Comparison of ENCODE assay signal across 22 cellular contexts in genomic region chr6:130526466-130526865, GRCh38.
A peak's percentile ranks its signal among the peaks of the same experiment; 100 is the strongest.
DNase-seq lines count a peak whose midpoint lies in the region; ATAC-seq and TF ChIP-seq lines count a peak whose summit lies in the region.
"Had no signal": no experiment of that assay in that cellular context is flagged by ENCODE, and none has a peak within 500 bp of the region (broad histone marks: within the 10 kb centered on the region; RNA-seq: fewer than 3 reads in every experiment).

No MANE protein-coding gene starts in this region.

- no peak overlapping the region for H3K27ac ChIP-seq in GM23338 (ENCODE audit: low read depth)
- no peak overlapping the region for H3K27ac ChIP-seq in neural progenitor cell
- H3K27ac ChIP-seq: PC-9 had no signal

- no peaks in the 10 kb centered on the region for H3K27me3 Mint-ChIP-seq in GM23338 (ENCODE audit: insufficient read depth, low read depth, poor library complexity)
- H3K27me3 Mint-ChIP-seq in neural progenitor cell (ENCODE audit: insufficient read depth, low read depth), result peaks cover 4% of the 10 kb centered on the region
- H3K27me3 Mint-ChIP-seq: CD4-positive, CD25-positive, alpha-beta regulatory T cell had no signal

- no peaks in the 10 kb centered on the region for H3K9me3 ChIP-seq in neural progenitor cell (ENCODE audit: low read depth)

- H3K9me3 Mint-ChIP-seq in GM23338 (no peaks in the 10 kb centered on the region; the same call in 2 of the 3 replicates), neural progenitor cell (peaks cover 5% of the 10 kb centered on the region)

- peaks cover 5% of the 10 kb centered on the region; the same call in 1 of the 3 replicates for H3K4me1 Mint-ChIP-seq in GM23338
- no peaks in the 10 kb centered on the region for H3K4me1 Mint-ChIP-seq in neural progenitor cell

- H3K4me3 ChIP-seq in GM23338 (no peak overlapping the region), neural progenitor cell (no peak overlapping the region)
- H3K4me3 ChIP-seq: PC-9 had no signal

- no peaks in the 10 kb centered on the region for H3K36me3 Mint-ChIP-seq in GM23338 (ENCODE audit: low read depth)
- no peaks in the 10 kb centered on the region for H3K36me3 Mint-ChIP-seq in neural progenitor cell
- H3K36me3 Mint-ChIP-seq: CD4-positive, CD25-positive, alpha-beta regulatory T cell had no signal

- peak; percentile 85 for DNase-seq in CMK (ENCODE audit: low read depth)
- no peak for DNase-seq in GM23338 (ENCODE audit: low spot score)
- DNase-seq in RPMI7951 (ENCODE audit: low read depth), result peak; percentile 76
- peak; percentile 17 for DNase-seq in amniotic epithelial cell (ENCODE audit: low read depth)
- DNase-seq in globus pallidus (ENCODE audit: low spot score), result no peak
- no peak for DNase-seq in neural progenitor cell (ENCODE audit: low spot score)
- no peak for DNase-seq in NAMALWA (ENCODE audit: low spot score)
- DNase-seq: AML-193; Calu3; CD4-positive, CD25-positive, alpha-beta regulatory T cell; GDM1; Karpas-422; MM.1S; NCI-H1105; NCI-H1694; NCI-H2107; NCI-H226; NCI-H524 treated with DMSO at 0.1 percent for 48 hours; T-helper 1 cell had no signal

- H3K36me3 ChIP-seq in GM23338 (ENCODE audit: insufficient read depth) (no peaks in the 10 kb centered on the region), neural progenitor cell (no peaks in the 10 kb centered on the region)

- no peak overlapping the region for H3K27ac Mint-ChIP-seq in GM23338
- no peak overlapping the region for H3K27ac Mint-ChIP-seq in neural progenitor cell

- TF ChIP-seq CTCF in GM23338 (conservative IDR thresholded peaks at IDR 0.05; ENCODE audit: low read depth in 2 of 2) (no peak), neural progenitor cell (IDR thresholded peaks at IDR 0.05) (no peak)

- no peak overlapping the region for H3K9ac ChIP-seq in neural progenitor cell

- H2AFZ ChIP-seq in GM23338 (0 out of 2 replicates have a peak overlapping the region, but pooled peaks have one; percentile 20), neural progenitor cell (replicated peaks) (no peak overlapping the region)
- H2AFZ ChIP-seq: PC-9 had no signal

- H3F3A ChIP-seq in GM23338 (replicated peaks; ENCODE audit: low read depth) (no peaks in the 10 kb centered on the region), neural progenitor cell (ENCODE audit: low read depth) (no peaks in the 10 kb centered on the region)

- ATAC-seq in GM23338, result no peak
- ATAC-seq in GM21529 (IDR thresholded peaks at IDR 0.05; ENCODE audit: unreplicated experiment), result no peak
- ATAC-seq: HepG2 had no signal

- no peaks in the 10 kb centered on the region for H3K4me1 ChIP-seq in GM23338 (ENCODE audit: insufficient read depth)
- H3K4me1 ChIP-seq in neural progenitor cell, result no peaks in the 10 kb centered on the region

- H3K4me3 Mint-ChIP-seq in GM23338 (no peak overlapping the region), neural progenitor cell (no peak overlapping the region)
- H3K4me3 Mint-ChIP-seq: CD4-positive, CD25-positive, alpha-beta regulatory T cell had no signal

- H3K79me2 ChIP-seq in GM23338 (replicated peaks; ENCODE audit: insufficient read depth) (no peaks in the 10 kb centered on the region), neural progenitor cell (ENCODE audit: low read depth) (no peaks in the 10 kb centered on the region)

- H3K27me3 ChIP-seq in GM23338 (ENCODE audit: insufficient read depth) (no peaks in the 10 kb centered on the region), neural progenitor cell (no peaks in the 10 kb centered on the region)

- no peaks in the 10 kb centered on the region for H3K9me2 ChIP-seq in GM23338 (ENCODE audit: insufficient read depth)

- H4K20me1 ChIP-seq in GM23338 (replicated peaks; ENCODE audit: insufficient read depth), result no peaks in the 10 kb centered on the region
- no peaks in the 10 kb centered on the region for H4K20me1 ChIP-seq in neural progenitor cell (ENCODE audit: low read depth)

- no peak overlapping the region for H3K4me2 ChIP-seq in GM23338
- H3K4me2 ChIP-seq in neural progenitor cell, result no peak overlapping the region
- H3K4me2 ChIP-seq: PC-9 had no signal

TF ChIP-seq in GM23338, 12 proteins besides CTCF, POLR2A, EP300 and RAD21 (continues in another document):
- TF ChIP-seq EZH2phosphoT487 (IDR thresholded peaks at IDR 0.05; ENCODE audit: unreplicated experiment) (no peak), ZNF114 (CRISPR knock-in tag; IDR thresholded peaks at IDR 0.05) (no peak), JUNB (IDR thresholded peaks at IDR 0.05; ENCODE audit: unreplicated experiment) (no peak), ZNF331 (CRISPR knock-in tag; IDR thresholded peaks at IDR 0.05; ENCODE audit: low read depth) (no peak), NANOG (IDR thresholded peaks at IDR 0.05; ENCODE audit: borderline replicate concordance) (no peak), CREB1 (CRISPR knock-in tag; IDR thresholded peaks at IDR 0.05; ENCODE audit: low read depth) (no peak), POLR2AphosphoS5 (IDR thresholded peaks at IDR 0.05; ENCODE audit: low read depth) (no peak)
- TF ChIP-seq, protein P1, sequence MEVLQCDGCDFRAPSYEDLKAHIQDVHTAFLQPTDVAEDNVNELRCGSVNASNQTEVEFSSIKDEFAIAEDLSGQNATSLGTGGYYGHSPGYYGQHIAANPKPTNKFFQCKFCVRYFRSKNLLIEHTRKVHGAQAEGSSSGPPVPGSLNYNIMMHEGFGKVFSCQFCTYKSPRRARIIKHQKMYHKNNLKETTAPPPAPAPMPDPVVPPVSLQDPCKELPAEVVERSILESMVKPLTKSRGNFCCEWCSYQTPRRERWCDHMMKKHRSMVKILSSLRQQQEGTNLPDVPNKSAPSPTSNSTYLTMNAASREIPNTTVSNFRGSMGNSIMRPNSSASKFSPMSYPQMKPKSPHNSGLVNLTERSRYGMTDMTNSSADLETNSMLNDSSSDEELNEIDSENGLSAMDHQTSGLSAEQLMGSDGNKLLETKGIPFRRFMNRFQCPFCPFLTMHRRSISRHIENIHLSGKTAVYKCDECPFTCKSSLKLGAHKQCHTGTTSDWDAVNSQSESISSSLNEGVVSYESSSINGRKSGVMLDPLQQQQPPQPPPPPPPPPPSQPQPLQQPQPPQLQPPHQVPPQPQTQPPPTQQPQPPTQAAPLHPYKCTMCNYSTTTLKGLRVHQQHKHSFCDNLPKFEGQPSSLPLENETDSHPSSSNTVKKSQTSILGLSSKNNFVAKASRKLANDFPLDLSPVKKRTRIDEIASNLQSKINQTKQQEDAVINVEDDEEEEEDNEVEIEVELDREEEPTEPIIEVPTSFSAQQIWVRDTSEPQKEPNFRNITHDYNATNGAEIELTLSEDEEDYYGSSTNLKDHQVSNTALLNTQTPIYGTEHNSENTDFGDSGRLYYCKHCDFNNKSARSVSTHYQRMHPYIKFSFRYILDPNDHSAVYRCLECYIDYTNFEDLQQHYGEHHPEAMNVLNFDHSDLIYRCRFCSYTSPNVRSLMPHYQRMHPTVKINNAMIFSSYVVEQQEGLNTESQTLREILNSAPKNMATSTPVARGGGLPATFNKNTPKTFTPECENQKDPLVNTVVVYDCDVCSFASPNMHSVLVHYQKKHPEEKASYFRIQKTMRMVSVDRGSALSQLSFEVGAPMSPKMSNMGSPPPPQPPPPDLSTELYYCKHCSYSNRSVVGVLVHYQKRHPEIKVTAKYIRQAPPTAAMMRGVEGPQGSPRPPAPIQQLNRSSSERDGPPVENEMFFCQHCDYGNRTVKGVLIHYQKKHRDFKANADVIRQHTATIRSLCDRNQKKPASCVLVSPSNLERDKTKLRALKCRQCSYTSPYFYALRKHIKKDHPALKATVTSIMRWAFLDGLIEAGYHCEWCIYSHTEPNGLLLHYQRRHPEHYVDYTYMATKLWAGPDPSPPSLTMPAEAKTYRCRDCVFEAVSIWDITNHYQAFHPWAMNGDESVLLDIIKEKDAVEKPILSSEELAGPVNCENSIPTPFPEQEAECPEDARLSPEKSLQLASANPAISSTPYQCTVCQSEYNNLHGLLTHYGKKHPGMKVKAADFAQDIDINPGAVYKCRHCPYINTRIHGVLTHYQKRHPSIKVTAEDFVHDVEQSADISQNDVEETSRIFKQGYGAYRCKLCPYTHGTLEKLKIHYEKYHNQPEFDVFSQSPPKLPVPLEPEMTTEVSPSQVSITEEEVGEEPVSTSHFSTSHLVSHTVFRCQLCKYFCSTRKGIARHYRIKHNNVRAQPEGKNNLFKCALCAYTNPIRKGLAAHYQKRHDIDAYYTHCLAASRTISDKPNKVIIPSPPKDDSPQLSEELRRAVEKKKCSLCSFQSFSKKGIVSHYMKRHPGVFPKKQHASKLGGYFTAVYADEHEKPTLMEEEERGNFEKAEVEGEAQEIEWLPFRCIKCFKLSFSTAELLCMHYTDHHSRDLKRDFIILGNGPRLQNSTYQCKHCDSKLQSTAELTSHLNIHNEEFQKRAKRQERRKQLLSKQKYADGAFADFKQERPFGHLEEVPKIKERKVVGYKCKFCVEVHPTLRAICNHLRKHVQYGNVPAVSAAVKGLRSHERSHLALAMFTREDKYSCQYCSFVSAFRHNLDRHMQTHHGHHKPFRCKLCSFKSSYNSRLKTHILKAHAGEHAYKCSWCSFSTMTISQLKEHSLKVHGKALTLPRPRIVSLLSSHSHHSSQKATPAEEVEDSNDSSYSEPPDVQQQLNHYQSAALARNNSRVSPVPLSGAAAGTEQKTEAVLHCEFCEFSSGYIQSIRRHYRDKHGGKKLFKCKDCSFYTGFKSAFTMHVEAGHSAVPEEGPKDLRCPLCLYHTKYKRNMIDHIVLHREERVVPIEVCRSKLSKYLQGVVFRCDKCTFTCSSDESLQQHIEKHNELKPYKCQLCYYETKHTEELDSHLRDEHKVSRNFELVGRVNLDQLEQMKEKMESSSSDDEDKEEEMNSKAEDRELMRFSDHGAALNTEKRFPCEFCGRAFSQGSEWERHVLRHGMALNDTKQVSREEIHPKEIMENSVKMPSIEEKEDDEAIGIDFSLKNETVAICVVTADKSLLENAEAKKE (CRISPR knock-in tag; IDR thresholded peaks at IDR 0.05), result no peak

Comparison
In these comparisons a context has a peak if more than half of its experiments do, and no peak if none do; other contexts are left out.
1. DNase-seq: peak in CMK (single experiment), RPMI7951 (single experiment) and amniotic epithelial cell (single experiment); none in GM23338 (single experiment), globus pallidus (single experiment), neural progenitor cell (single experiment) and NAMALWA (single experiment).